22 cellular contexts compared by ENCODE assay signal in the genomic region with DNA sequence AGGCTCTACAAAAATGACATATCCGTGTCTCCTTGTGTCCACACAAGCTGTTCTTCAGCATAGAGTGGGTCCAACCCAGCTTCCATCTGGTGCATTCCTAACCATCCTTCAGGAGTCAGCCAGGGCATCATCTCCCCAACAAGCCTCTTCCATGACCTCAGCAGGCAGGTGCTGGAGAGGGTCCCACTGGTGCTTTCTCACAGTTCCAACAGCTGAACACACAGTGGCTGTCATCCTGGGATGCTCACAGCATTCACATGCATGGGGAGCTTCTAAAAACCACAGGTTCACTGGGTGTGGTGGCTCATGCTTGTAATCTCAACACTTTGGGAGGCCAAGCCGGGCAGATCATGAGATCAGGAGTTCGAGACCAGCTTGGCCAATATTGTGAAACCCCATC. TPM values are rescaled to one million over a fixed set of nuclear protein-coding genes. Genes with fewer than 3 reads are reported as not detected.
"Had no signal": no experiment of that assay in that cellular context is flagged by ENCODE, and none has a peak within 500 bp of the region (broad histone marks: within the 10 kb centered on the region; RNA-seq: fewer than 3 reads in every experiment).

No MANE protein-coding gene starts in this region.

- H3K27me3 Mint-ChIP-seq: activated naive CD4-positive, alpha-beta T cell treated with anti-CD3 and anti-CD28 coated beads, Interleukin-2, amount 50 U/mL, for 24 hours had no signal

- H3K36me3 ChIP-seq: esophagus squamous epithelium, right atrium auricular region, SJCRH30, stomach had no signal

- H3K9me3 Mint-ChIP-seq: activated naive CD4-positive, alpha-beta T cell treated with anti-CD3 and anti-CD28 coated beads, Interleukin-2, amount 50 U/mL, for 24 hours; dendritic cell treated with granulocyte-macrophage colony-stimulating factor and Interleukin-4, amounts not matched to agents 40 ng/mL and 50 ng/mL, for 4 days; mesothelial cell of epicardium; neural crest cell; T-helper 1 cell treated with Interleukin-12 subunit alpha and Interleukin-12 subunit beta and Interleukin-4 antibody, amounts not matched to agents 30 μg/mL and 1 μg/mL, for 36 hours had no signal

- H3K4me3 ChIP-seq: esophagus squamous epithelium, lung, right atrium auricular region, SJCRH30, skin epidermis, stomach had no signal

- H3K4me1 Mint-ChIP-seq: neural crest cell had no signal

- H3K4me1 ChIP-seq: right atrium auricular region, SJCRH30 had no signal

- H3K27ac Mint-ChIP-seq: activated naive CD4-positive, alpha-beta T cell treated with anti-CD3 and anti-CD28 coated beads, Interleukin-2, amount 50 U/mL, for 24 hours; dendritic cell treated with granulocyte-macrophage colony-stimulating factor and Interleukin-4, amounts not matched to agents 40 ng/mL and 50 ng/mL, for 4 days; mesothelial cell of epicardium; progenitor cell of endocrine pancreas; T-helper 1 cell treated with Interleukin-12 subunit alpha and Interleukin-12 subunit beta and Interleukin-4 antibody, amounts not matched to agents 30 μg/mL and 1 μg/mL, for 36 hours had no signal

- H3K27ac ChIP-seq: esophagus squamous epithelium, right atrium auricular region, SJCRH30, skin epidermis, stomach had no signal

- H3K36me3 Mint-ChIP-seq: activated CD4-positive, alpha-beta memory T cell treated with anti-CD3 and anti-CD28 coated beads for 36 hours; activated naive CD4-positive, alpha-beta T cell treated with anti-CD3 and anti-CD28 coated beads, Interleukin-2, amount 50 U/mL, for 24 hours; mesothelial cell of epicardium had no signal

- ATAC-seq: left colon had no signal

- H3K9me3 ChIP-seq: esophagus squamous epithelium, right atrium auricular region, SJCRH30, stomach had no signal

- H3K27me3 ChIP-seq: esophagus squamous epithelium, right atrium auricular region, stomach had no signal

- DNase-seq: activated CD4-positive, alpha-beta memory T cell treated with anti-CD3 and anti-CD28 coated beads for 36 hours; activated CD4-positive, CD25-positive, alpha-beta regulatory T cell treated with anti-CD3 and anti-CD28 coated beads, Interleukin-2, amount 50 U/mL, for 72 hours; activated T-cell treated with anti-CD3 and anti-CD28 coated beads, Interleukin-2, amount 50 U/mL, for 1 hour; effector CD8-positive, alpha-beta T cell; esophagus squamous epithelium; left colon; stomach; trophoblast cell had no signal

- H3K4me3 Mint-ChIP-seq: activated CD4-positive, alpha-beta memory T cell treated with anti-CD3 and anti-CD28 coated beads for 36 hours; activated naive CD4-positive, alpha-beta T cell treated with anti-CD3 and anti-CD28 coated beads, Interleukin-2, amount 50 U/mL, for 24 hours; dendritic cell treated with granulocyte-macrophage colony-stimulating factor and Interleukin-4, amounts not matched to agents 40 ng/mL and 50 ng/mL, for 4 days; mesothelial cell of epicardium; neural crest cell; T-helper 1 cell treated with Interleukin-12 subunit alpha and Interleukin-12 subunit beta and Interleukin-4 antibody, amounts not matched to agents 30 μg/mL and 1 μg/mL, for 36 hours had no signal

RNA-seq across cellular contexts. Expression of a gene that starts 6.4 kb away (rescaled TPM):
- total RNA-seq: activated CD4-positive, alpha-beta memory T cell treated with anti-CD3 and anti-CD28 coated beads for 36 hours; chondrocyte; esophagus squamous epithelium; fibroblast of villous mesenchyme; mesothelial cell of epicardium; neural crest cell; progenitor cell of endocrine pancreas; SJCRH30; temporal lobe had no signal
- polyA plus RNA-seq: lung had no signal

RNA-seq across cellular contexts. Expression of a gene that starts 37.4 kb away (rescaled TPM):
- total RNA-seq: activated CD4-positive, alpha-beta memory T cell treated with anti-CD3 and anti-CD28 coated beads for 36 hours; chondrocyte; esophagus squamous epithelium; fibroblast of villous mesenchyme; left colon; lung; mesothelial cell of epicardium; neural crest cell; omental fat pad; progenitor cell of endocrine pancreas; SJCRH30; stomach; temporal lobe had no signal
- polyA plus RNA-seq: stomach had no signal

RNA-seq across cellular contexts. Expression of a gene that starts 55.4 kb away (rescaled TPM):
- total RNA-seq: activated CD4-positive, alpha-beta memory T cell treated with anti-CD3 and anti-CD28 coated beads for 36 hours; chondrocyte; esophagus squamous epithelium; fibroblast of villous mesenchyme; mesothelial cell of epicardium; neural crest cell; progenitor cell of endocrine pancreas; stomach; temporal lobe had no signal
- polyA plus RNA-seq: stomach had no signal
